ENCODE assay signal across 8 cellular contexts in the genomic region with DNA sequence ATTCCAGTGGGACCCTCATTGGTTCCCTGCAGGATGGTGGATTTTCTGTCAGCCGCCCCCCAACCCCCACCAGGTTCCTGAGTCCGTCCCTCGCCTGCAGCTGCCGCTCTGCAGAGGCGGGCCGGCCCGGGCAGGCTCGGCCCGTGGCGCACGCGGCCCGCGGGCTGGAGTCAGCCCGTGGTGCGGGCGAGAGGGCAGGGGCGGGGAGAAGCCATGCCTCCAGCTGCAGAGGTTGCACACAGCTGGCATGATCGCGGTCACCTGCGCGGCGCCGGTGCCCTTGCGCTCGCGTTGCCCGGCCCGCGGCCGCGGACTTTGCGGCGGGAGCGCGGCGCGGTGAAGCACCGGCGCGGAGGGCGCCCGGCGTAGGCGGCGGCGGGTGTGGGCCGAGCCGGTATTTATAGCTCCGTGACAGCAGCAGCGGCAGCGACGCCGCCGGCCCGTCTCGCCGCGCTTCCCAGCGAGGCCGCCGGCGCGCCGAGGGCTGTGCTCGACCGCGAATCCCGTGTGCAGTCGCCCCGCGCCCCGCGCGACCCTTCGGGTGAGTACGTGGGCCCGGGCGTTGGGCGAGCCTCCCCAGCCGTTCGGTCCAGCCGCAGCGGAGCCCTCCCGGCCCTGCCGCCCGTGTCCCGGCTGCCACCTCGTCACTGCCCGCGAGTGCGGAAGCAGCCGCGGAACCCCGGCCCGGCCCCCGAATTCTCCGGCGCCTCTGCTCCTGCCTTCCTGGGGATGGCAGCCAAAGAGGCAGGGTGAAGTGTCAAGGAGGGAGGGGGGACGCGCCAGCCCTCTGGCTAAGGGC. TPM values are rescaled to one million over a fixed set of nuclear protein-coding genes. Genes with fewer than 3 reads are reported as not detected.
DNase-seq lines count a peak whose midpoint lies in the region; ATAC-seq and TF ChIP-seq lines count a peak whose summit lies in the region.

A gene (plus strand): TSS at position 426 of the 799 bp plus-strand sequence.

- BruUV-seq in PC-3 (replicated peaks; lab: Mats Ljungman, UMichigan) = no TSS peak

- H3K36me3 ChIP-seq in PC-3 (ENCODE audit: low read depth, low read length) = no peaks in the 10 kb centered on the region

- peak within 1 kb of the TSS; percentile 91 for H3K4me3 Mint-ChIP-seq in neural crest cell

- DNase-seq in PC-3 (peak; percentile 52), fibroblast of the aortic adventitia (ENCODE audit: low read depth) (peak; percentile 34), neural crest cell (ENCODE audit: low read depth, low spot score) (peak; percentile 43), substantia nigra (lab: John Stamatoyannopoulos, UW) (peak in 46 of 49 donors; percentile 18 to 74 (median 54))
- peak; percentile 37 for DNase-seq in activated T-helper 9 cell treated with anti-CD3 and anti-CD28 coated beads, Interleukin-2, amount 50 U/mL, for 16 hours (ENCODE audit: low read depth)

- peaks cover 8% of the 10 kb centered on the region; the same call in 1 of the 2 replicates for H3K4me1 ChIP-seq in PC-3 (ENCODE audit: insufficient read depth, low read length)

- H3F3A ChIP-seq in PC-3 (ENCODE audit: low read length, unreplicated experiment) = no peaks in the 10 kb centered on the region

- intact Hi-C loops in PC-3 (cut with micrococcal nuclease) = loop anchor here (5.0 kb wide), 2 partner anchors 39 to 46 kb away; no protein-coding TSS in a partner anchor

- H3K27ac ChIP-seq in C4-2B = peak within 1 kb of the TSS; percentile 74
- H3K27ac ChIP-seq in PC-3 (ENCODE audit: low read length) = peak within 1 kb of the TSS; percentile 41
- H3K27ac ChIP-seq in substantia nigra (ENCODE audit: low read depth, low read length, poor library complexity, severe bottlenecking) = peak within 1 kb of the TSS; percentile 81

- ATAC-seq in HG03342 (IDR thresholded peaks at IDR 0.05; ENCODE audit: unreplicated experiment) (peak; percentile 81), PC-3 (peak; percentile 76)

- CTCF ChIA-PET in PC-3 (lab: Charles Lee) = no interaction called here

- no peaks in the 10 kb centered on the region for H3K9me3 ChIP-seq in PC-3 (ENCODE audit: low read length)

- TF ChIP-seq POLR2A in GM19193 (IDR thresholded peaks at IDR 0.05; ENCODE audit: extremely low read depth, insufficient read depth, insufficient read length) = peak; percentile 83

- H3K4me3 ChIP-seq in PC-3 (ENCODE audit: low read length) (peak within 1 kb of the TSS; percentile 83), fibroblast of the aortic adventitia (ENCODE audit: low read depth, low read length) (peak within 1 kb of the TSS; percentile 77)

- H3K4me2 ChIP-seq in PC-3 (ENCODE audit: low read length) = peak within 1 kb of the TSS; percentile 85

- peaks cover 16% of the 10 kb centered on the region for H3K4me1 Mint-ChIP-seq in neural crest cell

- no peaks in the 10 kb centered on the region for H3K36me3 Mint-ChIP-seq in neural crest cell (ENCODE audit: low read depth)

- peak within 1 kb of the TSS; percentile 90 for H2AFZ ChIP-seq in PC-3 (ENCODE audit: low read length)

- TF ChIP-seq CTCF in C4-2B (conservative IDR thresholded peaks at IDR 0.05) (no peak), PC-3 (conservative IDR thresholded peaks at IDR 0.05; ENCODE audit: low read depth, low read length) (no peak), fibroblast of the aortic adventitia (IDR thresholded peaks at IDR 0.05; ENCODE audit: insufficient read depth, low read length) (no peak), neural crest cell (conservative IDR thresholded peaks at IDR 0.05) (no peak)

- no peaks in the 10 kb centered on the region for H3K9me2 ChIP-seq in PC-3 (replicated peaks; ENCODE audit: low read length)

- POLR2A ChIA-PET in PC-3 (lab: Charles Lee; ENCODE audit: unreplicated experiment) = interaction anchor here (0.8 kb wide), 1 partner anchor 22 kb away, joined by 3 read pairs; no protein-coding TSS in a partner anchor

- H4K20me1 ChIP-seq in PC-3 (ENCODE audit: low read length) = no peaks in the 10 kb centered on the region

- H3K27me3 ChIP-seq in PC-3 (ENCODE audit: low read length) = no peaks in the 10 kb centered on the region

- peak within 1 kb of the TSS; percentile 78 for H3K9ac ChIP-seq in PC-3 (ENCODE audit: low read length)

- H3K27me3 Mint-ChIP-seq in neural crest cell (ENCODE audit: low read depth) = peaks cover 3% of the 10 kb centered on the region

- H3K79me2 ChIP-seq in PC-3 (ENCODE audit: low read length) = peaks cover 5% of the 10 kb centered on the region; the same call in 1 of the 2 replicates

- peak within 1 kb of the TSS; percentile 79 for H3K27ac Mint-ChIP-seq in neural crest cell (ENCODE audit: unreplicated experiment)

- no peaks in the 10 kb centered on the region for H3K9me3 Mint-ChIP-seq in neural crest cell

RNA-seq across cellular contexts. Expression of the gene that starts here (rescaled TPM):
- 7.9 and 9.0 TPM in 2 replicates for total RNA-seq in PC-3 (2014; rRNA removed)
- total RNA-seq in fibroblast of the aortic adventitia (ENCODE audit: low replicate concordance) = 9.9 and 13.0 TPM in 2 replicates
- 7.3 and 7.6 TPM in 2 replicates for total RNA-seq in neural crest cell

Comparison
In these comparisons a context has a peak if more than half of its experiments do, and no peak if none do; other contexts are left out.
1. Peak in every context shown above with its lines: DNase-seq, ATAC-seq, H3K4me3 ChIP-seq and H3K27ac ChIP-seq.